14 cellular contexts compared by ENCODE assay signal in genomic region chr5:41527201-41527779, GRCh38. TPM values are rescaled to one million over a fixed set of nuclear protein-coding genes. Genes with fewer than 3 reads are reported as not detected.
DNase-seq lines count a peak whose midpoint lies in the region; ATAC-seq and TF ChIP-seq lines count a peak whose summit lies in the region.
"Had no signal": no experiment of that assay in that cellular context is flagged by ENCODE, and none has a peak within 500 bp of the region (broad histone marks: within the 10 kb centered on the region; RNA-seq: fewer than 3 reads in every experiment).

No MANE protein-coding gene starts in this region.

- TF ChIP-seq CTCF in A673 (conservative IDR thresholded peaks at IDR 0.05; ENCODE audit: low read depth, low read length) (no peak), astrocyte of the spinal cord (IDR thresholded peaks at IDR 0.05; ENCODE audit: low read depth, low read length) (no peak)

- POLR2A ChIA-PET in A673 (lab: Charles Lee; ENCODE audit: low non-redundant PET) = no interaction called here
- POLR2A ChIA-PET in activated CD4-positive, alpha-beta T cell treated with anti-CD3 and anti-CD28 coated beads, Interleukin-2, amount 10 ng/mL, durations not matched to agents 7 days and 5 days (lab: Charles Lee) = no interaction called here

- no peaks in the 10 kb centered on the region for H3K36me3 ChIP-seq in A673 (ENCODE audit: insufficient read depth, low read length, poor library complexity, severe bottlenecking)

- intact Hi-C loops in A673 (cut with micrococcal nuclease; ENCODE audit: unreplicated experiment) = loop anchor here (10.0 kb wide), 2 partner anchors 402 to 622 kb away; partner anchors contain the start of gene C7
- intact Hi-C loops in left ventricle myocardium superior (cut with micrococcal nuclease) = loop anchor here (5.0 kb wide), 1 partner anchor 260 kb away; no protein-coding TSS in a partner anchor

- no peaks in the 10 kb centered on the region for H3K27me3 Mint-ChIP-seq in activated T-cell treated with anti-CD3 and anti-CD28 coated beads, Interleukin-2, amount 50 U/mL, for 24 hours
- H3K27me3 Mint-ChIP-seq in activated CD4-positive, alpha-beta T cell treated with anti-CD3 and anti-CD28 coated beads, Interleukin-2, amount 10 ng/mL, durations not matched to agents 7 days and 5 days = no peaks in the 10 kb centered on the region
- H3K27me3 Mint-ChIP-seq: activated naive CD8-positive, alpha-beta T cell treated with anti-CD3 and anti-CD28 coated beads, Interleukin-2, amount 10 ng/mL, durations not matched to agents 7 days and 5 days; B cell; naive B cell had no signal

- peaks cover 7% of the 10 kb centered on the region for H3K9me3 ChIP-seq in A673 (ENCODE audit: low read depth, low read length, poor library complexity, severe bottlenecking)

- H3K4me3 ChIP-seq in A673 (ENCODE audit: low read depth, low read length, poor library complexity, severe bottlenecking) = no peak overlapping the region
- H3K4me3 ChIP-seq in astrocyte of the spinal cord (ENCODE audit: low read depth, low read length) = no peak overlapping the region

- no peak overlapping the region for H3K27ac ChIP-seq in A673 (ENCODE audit: low read depth, low read length, poor library complexity, severe bottlenecking)

- H3K9me3 Mint-ChIP-seq in activated T-cell treated with anti-CD3 and anti-CD28 coated beads, Interleukin-2, amount 50 U/mL, for 24 hours = no peaks in the 10 kb centered on the region
- peaks cover 4% of the 10 kb centered on the region for H3K9me3 Mint-ChIP-seq in activated CD4-positive, alpha-beta T cell treated with anti-CD3 and anti-CD28 coated beads, Interleukin-2, amount 10 ng/mL, durations not matched to agents 7 days and 5 days

- peak; percentile 35 for DNase-seq in A673 (ENCODE audit: low spot score)
- DNase-seq in HK-2 (ENCODE audit: unreplicated experiment) = peak; percentile 35
- peak; percentile 95 for DNase-seq in astrocyte of the spinal cord (ENCODE audit: low read depth, low spot score)
- peak; percentile 34 for DNase-seq in left ventricle myocardium superior
- DNase-seq in NCI-H345 (lab: John Stamatoyannopoulos, UW) = no peak
- DNase-seq in activated T-cell treated with anti-CD3 and anti-CD28 coated beads, Interleukin-2, amount 50 U/mL, for 24 hours = no peak
- DNase-seq in activated CD4-positive, alpha-beta T cell treated with anti-CD3 and anti-CD28 coated beads, Interleukin-2, amount 10 ng/mL, durations not matched to agents 7 days and 5 days = no peak
- DNase-seq: activated CD4-positive, alpha-beta T cell treated with anti-CD3 and anti-CD28 coated beads for 4 hours; activated naive CD8-positive, alpha-beta T cell treated with anti-CD3 and anti-CD28 coated beads, Interleukin-2, amount 10 ng/mL, durations not matched to agents 7 days and 5 days; naive B cell; stimulated activated CD4-positive, alpha-beta T cell treated with anti-CD3 and anti-CD28 coated beads, Interleukin-4, amount 100 ng/mL, for 4 hours had no signal

- no peaks in the 10 kb centered on the region for H3K4me1 ChIP-seq in A673 (ENCODE audit: insufficient read depth, low read length, poor library complexity, severe bottlenecking)

- in situ Hi-C loops in astrocyte of the spinal cord (cut with HindIII; ENCODE audit: low sequenced_read_pairs) = no loop called here

- CTCF ChIA-PET in A673 (lab: Charles Lee) = no interaction called here
- CTCF ChIA-PET in activated CD4-positive, alpha-beta T cell treated with anti-CD3 and anti-CD28 coated beads, Interleukin-2, amount 10 ng/mL, durations not matched to agents 7 days and 5 days (lab: Charles Lee) = no interaction called here

- BruUV-seq in A673 (replicated peaks; lab: Mats Ljungman, UMichigan) = no TSS peak

- no peaks in the 10 kb centered on the region for H3K36me3 Mint-ChIP-seq in activated T-cell treated with anti-CD3 and anti-CD28 coated beads, Interleukin-2, amount 50 U/mL, for 24 hours (ENCODE audit: low read depth)
- H3K36me3 Mint-ChIP-seq in activated CD4-positive, alpha-beta T cell treated with anti-CD3 and anti-CD28 coated beads, Interleukin-2, amount 10 ng/mL, durations not matched to agents 7 days and 5 days (ENCODE audit: low read depth) = no peaks in the 10 kb centered on the region
- H3K36me3 Mint-ChIP-seq: activated naive CD8-positive, alpha-beta T cell treated with anti-CD3 and anti-CD28 coated beads, Interleukin-2, amount 10 ng/mL, durations not matched to agents 7 days and 5 days; naive B cell had no signal

- H3K4me1 Mint-ChIP-seq in activated T-cell treated with anti-CD3 and anti-CD28 coated beads, Interleukin-2, amount 50 U/mL, for 24 hours (ENCODE audit: low read depth) = no peaks in the 10 kb centered on the region
- no peaks in the 10 kb centered on the region for H3K4me1 Mint-ChIP-seq in activated CD4-positive, alpha-beta T cell treated with anti-CD3 and anti-CD28 coated beads, Interleukin-2, amount 10 ng/mL, durations not matched to agents 7 days and 5 days
- H3K4me1 Mint-ChIP-seq: activated naive CD8-positive, alpha-beta T cell treated with anti-CD3 and anti-CD28 coated beads, Interleukin-2, amount 10 ng/mL, durations not matched to agents 7 days and 5 days; B cell; naive B cell had no signal

- no peak overlapping the region for H3K27ac Mint-ChIP-seq in activated T-cell treated with anti-CD3 and anti-CD28 coated beads, Interleukin-2, amount 50 U/mL, for 24 hours
- no peak overlapping the region for H3K27ac Mint-ChIP-seq in activated CD4-positive, alpha-beta T cell treated with anti-CD3 and anti-CD28 coated beads, Interleukin-2, amount 10 ng/mL, durations not matched to agents 7 days and 5 days
- H3K27ac Mint-ChIP-seq: activated naive CD8-positive, alpha-beta T cell treated with anti-CD3 and anti-CD28 coated beads, Interleukin-2, amount 10 ng/mL, durations not matched to agents 7 days and 5 days; B cell; naive B cell had no signal

- no peaks in the 10 kb centered on the region for H3K27me3 ChIP-seq in A673 (replicated peaks; ENCODE audit: insufficient read depth, low read depth, low read length, poor library complexity)

- H3K4me3 Mint-ChIP-seq in activated T-cell treated with anti-CD3 and anti-CD28 coated beads, Interleukin-2, amount 50 U/mL, for 24 hours = no peak overlapping the region
- H3K4me3 Mint-ChIP-seq in activated CD4-positive, alpha-beta T cell treated with anti-CD3 and anti-CD28 coated beads, Interleukin-2, amount 10 ng/mL, durations not matched to agents 7 days and 5 days = no peak overlapping the region
- H3K4me3 Mint-ChIP-seq: activated naive CD8-positive, alpha-beta T cell treated with anti-CD3 and anti-CD28 coated beads, Interleukin-2, amount 10 ng/mL, durations not matched to agents 7 days and 5 days; B cell; naive B cell had no signal

- ATAC-seq in left ventricle myocardium superior (peak; percentile 99), HG03520 (IDR thresholded peaks at IDR 0.05; ENCODE audit: unreplicated experiment) (no peak)

RNA-seq across cellular contexts. Expression of gene PLCXD3, which starts 16.9 kb away (rescaled TPM):
- 1.3 and 1.7 TPM in 2 replicates for total RNA-seq in A673 (2021)
- 95.3 TPM for total RNA-seq in left ventricle myocardium superior
- total RNA-seq in activated CD4-positive, alpha-beta T cell treated with anti-CD3 and anti-CD28 coated beads, Interleukin-2, amount 10 ng/mL, durations not matched to agents 7 days and 5 days = not detected
- total RNA-seq: activated naive CD8-positive, alpha-beta T cell treated with anti-CD3 and anti-CD28 coated beads, Interleukin-2, amount 10 ng/mL, durations not matched to agents 7 days and 5 days; B cell; glomerular endothelial cell had no signal

Comparison
In these comparisons a context has a peak if more than half of its experiments do, and no peak if none do; other contexts are left out.
1. DNase-seq: peak in A673 (single experiment), HK-2 (single experiment), astrocyte of the spinal cord (single experiment) and left ventricle myocardium superior (single experiment); none in NCI-H345 (single experiment), activated T-cell treated with anti-CD3 and anti-CD28 coated beads, Interleukin-2, amount 50 U/mL, for 24 hours (single experiment) and activated CD4-positive, alpha-beta T cell treated with anti-CD3 and anti-CD28 coated beads, Interleukin-2, amount 10 ng/mL, durations not matched to agents 7 days and 5 days (single experiment).
2. RNA of gene PLCXD3, which starts 16.9 kb away (total RNA-seq): 95.3 TPM in left ventricle myocardium superior (single experiment); 1.3 to 1.7 TPM in A673 and not detected in activated CD4-positive, alpha-beta T cell treated with anti-CD3 and anti-CD28 coated beads, Interleukin-2, amount 10 ng/mL, durations not matched to agents 7 days and 5 days; every median in the first group is over 10 times any median in the second.